In genomic region chr12:46264057-46264456, GRCh38 we compare ENCODE assay signal across 9 cellular contexts. TPM values are rescaled to one million over a fixed set of nuclear protein-coding genes. Genes with fewer than 3 reads are reported as not detected.
DNase-seq lines count a peak whose midpoint lies in the region; ATAC-seq, FAIRE-seq and TF ChIP-seq lines count a peak whose summit lies in the region.
"Had no signal": no experiment of that assay in that cellular context is flagged by ENCODE, and none has a peak within 500 bp of the region (broad histone marks: within the 10 kb centered on the region; RNA-seq: fewer than 3 reads in every experiment).

No MANE protein-coding gene starts in this region.

- CTCF ChIA-PET in H1 (lab: Charles Lee; ENCODE audit: partially characterized antibody), result interaction anchor here (1.1 to 2.1 kb wide), 3 partner anchors 8 to 18 kb away, joined by 3 to 10 read pairs (median 8); no protein-coding TSS in a partner anchor

- H3K27me3 ChIP-seq in H1 (replicated peaks in 1 of 4; ENCODE audit: control insufficient read depth in 3 of 4, extremely low read depth in 1 of 4, insufficient read depth in 3 of 4, low read length in 3 of 4), result no peaks in the 10 kb centered on the region

- no peaks in the 10 kb centered on the region; a peak in 1 of 8 replicates for H3K36me3 ChIP-seq in H1 (ENCODE audit: control insufficient read depth in 2 of 4, insufficient read depth in 4 of 4, low read length in 3 of 4)

- no peak overlapping the region for H4K91ac ChIP-seq in H1 (replicated peaks; ENCODE audit: insufficient read length, low read length)

- H3K36me3 Mint-ChIP-seq in T-helper 1 cell treated with Interleukin-12 subunit alpha and Interleukin-12 subunit beta and Interleukin-4 antibody, amounts not matched to agents 30 μg/mL and 1 μg/mL, for 36 hours (ENCODE audit: low read depth), result peaks cover 15% of the 10 kb centered on the region
- H3K36me3 Mint-ChIP-seq in progenitor cell of endocrine pancreas (ENCODE audit: insufficient read depth), result no peaks in the 10 kb centered on the region

- 81% methylated on average over 1 of the region's 1 CpG; no CpG with 5 or more reads in 1 of the 2 experiments for WGBS in H1 (ENCODE audit: extremely low coverage in 1 of 2, insufficient coverage in 1 of 2, insufficient read length in 1 of 2, insufficient replicate concordance in 2 of 2, low coverage in 1 of 2, low lambda C conversion rate in 2 of 2, missing lambda C conversion rate in 1 of 2), 2 experiments

- H2AFZ ChIP-seq in H1 (ENCODE audit: low read length), result no peak overlapping the region

- POLR2A ChIA-PET in H1 (lab: Charles Lee; ENCODE audit: partially characterized antibody), result interaction anchor here (0.6 to 11.4 kb wide), 10 partner anchors 6 to 109 kb away, joined by 3 to 198 read pairs (median 3); partner anchors contain the start of gene SLC38A1

- peak overlapping the region; percentile 22 for H3K4me3 Mint-ChIP-seq in T-helper 1 cell treated with Interleukin-12 subunit alpha and Interleukin-12 subunit beta and Interleukin-4 antibody, amounts not matched to agents 30 μg/mL and 1 μg/mL, for 36 hours
- no peak overlapping the region for H3K4me3 Mint-ChIP-seq in progenitor cell of endocrine pancreas (ENCODE audit: low read depth)

- no peak for TF ChIP-seq POLR2A in H1 (IDR thresholded peaks at IDR 0.05; ENCODE audit: control extremely low read depth in 1 of 2, low read depth in 2 of 2, low read length in 2 of 2)

- no peak overlapping the region for H3K56ac ChIP-seq in H1 (replicated peaks; ENCODE audit: insufficient read length, low read depth, low read length)

- H3K4me3 ChIP-seq in H1 (ENCODE audit: extremely low read depth in 1 of 4, insufficient read depth in 2 of 4, low read depth in 3 of 4, low read length in 4 of 4), result peak overlapping the region in 2 of 4 experiments; percentile 0 to 41; a peak in 2 of 8 replicates

- H3K23ac ChIP-seq in H1 (ENCODE audit: insufficient read length), result no peak overlapping the region

- peaks cover 30 to 40% of the 10 kb centered on the region in 2 experiments for H4K20me1 ChIP-seq in H1 (replicated peaks in 1 of 2; ENCODE audit: control insufficient read depth in 1 of 2, insufficient read depth in 2 of 2, low read length in 2 of 2)

- peaks cover 9% of the 10 kb centered on the region for H3K23me2 ChIP-seq in H1 (ENCODE audit: low read depth, low read length)

- H2BK20ac ChIP-seq in H1 (ENCODE audit: low read length), result no peak overlapping the region

- peak overlapping the region; percentile 44 to 72; a peak in 3 of 4 replicates for H3K4me2 ChIP-seq in H1 (ENCODE audit: insufficient read depth in 1 of 2, low read depth in 2 of 2, low read length in 2 of 2)

- H3K4me1 Mint-ChIP-seq in T-helper 1 cell treated with Interleukin-12 subunit alpha and Interleukin-12 subunit beta and Interleukin-4 antibody, amounts not matched to agents 30 μg/mL and 1 μg/mL, for 36 hours (ENCODE audit: low read depth), result peaks cover 19% of the 10 kb centered on the region
- H3K4me1 Mint-ChIP-seq in progenitor cell of endocrine pancreas (ENCODE audit: low read depth), result peaks cover 15% of the 10 kb centered on the region

- H4K8ac ChIP-seq in H1 (ENCODE audit: extremely low read depth, insufficient read depth, low read length), result no peak overlapping the region

- no peak overlapping the region for H2AK5ac ChIP-seq in H1 (ENCODE audit: low read depth, low read length)

- TF ChIP-seq RAD21 in H1 (IDR thresholded peaks at IDR 0.05 in 1 of 2, conservative IDR thresholded peaks at IDR 0.05 in 1 of 2; ENCODE audit: low read depth in 2 of 2, low read length in 2 of 2), result no peak

- H3K18ac ChIP-seq in H1 (ENCODE audit: extremely low read depth, low read length), result no peak overlapping the region

- H3K14ac ChIP-seq in H1 (ENCODE audit: insufficient read length), result no peak overlapping the region

- no peak for FAIRE-seq in H1 (lab: Jason Lieb, UNC)

- ATAC-seq in HG03521 (IDR thresholded peaks at IDR 0.05; ENCODE audit: unreplicated experiment), result no peak

- no peak overlapping the region for H3K4ac ChIP-seq in H1 (replicated peaks; ENCODE audit: insufficient read length, low read depth, low read length)

- no peak overlapping the region for H2BK5ac ChIP-seq in H1 (ENCODE audit: low read depth, low read length)

- TF ChIP-seq EP300 in H1 (IDR thresholded peaks at IDR 0.05; ENCODE audit: borderline replicate concordance in 1 of 2, low read depth in 2 of 2, low read length in 2 of 2), result no peak

- H3K27me3 Mint-ChIP-seq in T-helper 1 cell treated with Interleukin-12 subunit alpha and Interleukin-12 subunit beta and Interleukin-4 antibody, amounts not matched to agents 30 μg/mL and 1 μg/mL, for 36 hours (ENCODE audit: low read depth), result no peaks in the 10 kb centered on the region
- H3K27me3 Mint-ChIP-seq in progenitor cell of endocrine pancreas, result no peaks in the 10 kb centered on the region

- H3K4me1 ChIP-seq in H1 (replicated peaks in 1 of 4; ENCODE audit: control insufficient read depth in 3 of 4, insufficient read depth in 4 of 4, low read length in 3 of 4), result peaks cover 16 to 37% (median 29%) of the 10 kb centered on the region in 4 experiments

- H3K79me1 ChIP-seq in H1 (ENCODE audit: low read depth, low read length), result no peaks in the 10 kb centered on the region; the same call in 1 of the 2 replicates

- H3K9me3 ChIP-seq in H1 (ENCODE audit: insufficient read depth in 2 of 2, low read depth in 1 of 2, low read length in 1 of 2), result no peaks in the 10 kb centered on the region

- no peak overlapping the region for H3K27ac Mint-ChIP-seq in T-helper 1 cell treated with Interleukin-12 subunit alpha and Interleukin-12 subunit beta and Interleukin-4 antibody, amounts not matched to agents 30 μg/mL and 1 μg/mL, for 36 hours
- peak overlapping the region; percentile 66 for H3K27ac Mint-ChIP-seq in progenitor cell of endocrine pancreas

- no peak overlapping the region for H2BK12ac ChIP-seq in H1 (ENCODE audit: low read depth, low read length)

- H3K27ac ChIP-seq in H1 (ENCODE audit: low read depth, low read length), result no peak overlapping the region

- no peaks in the 10 kb centered on the region for H3K9me3 Mint-ChIP-seq in T-helper 1 cell treated with Interleukin-12 subunit alpha and Interleukin-12 subunit beta and Interleukin-4 antibody, amounts not matched to agents 30 μg/mL and 1 μg/mL, for 36 hours
- no peaks in the 10 kb centered on the region for H3K9me3 Mint-ChIP-seq in progenitor cell of endocrine pancreas (ENCODE audit: low read depth)
- H3K9me3 Mint-ChIP-seq: nephron had no signal

- DNase-seq in T-helper 1 cell (no peak), NCI-H82 (lab: John Stamatoyannopoulos, UW) (peak; percentile 81), H1 (ENCODE audit: low read depth in 1 of 2, low spot score in 2 of 2) (no peak), progenitor cell of endocrine pancreas (ENCODE audit: low spot score, unreplicated experiment) (no peak), DMS153 (lab: John Stamatoyannopoulos, UW) (no peak)
- no peak for DNase-seq in central memory CD4-positive, alpha-beta T cell

- H2BK15ac ChIP-seq in H1 (ENCODE audit: low read length), result no peak overlapping the region

- H3K9ac ChIP-seq in H1 (replicated peaks in 1 of 4; ENCODE audit: extremely low read depth in 1 of 4, low read depth in 3 of 4, low read length in 3 of 4), result no peak overlapping the region

- H3K79me2 ChIP-seq in H1 (ENCODE audit: control insufficient read depth in 1 of 2, insufficient read depth in 2 of 2, low read length in 2 of 2), result peaks cover 84 to 100% of the 10 kb centered on the region in 2 experiments

- TF ChIP-seq CTCF in H1 (IDR thresholded peaks at IDR 0.05; ENCODE audit: control extremely low read depth in 1 of 3, insufficient read depth in 1 of 3, low read depth in 1 of 3, low read length in 3 of 3) (no peak), progenitor cell of endocrine pancreas (IDR thresholded peaks at IDR 0.05; ENCODE audit: unreplicated experiment) (no peak)

- H4K5ac ChIP-seq in H1 (ENCODE audit: insufficient read length, low read depth, low read length), result no peak overlapping the region

- no peak overlapping the region for H2BK120ac ChIP-seq in H1 (replicated peaks; ENCODE audit: low read depth, low read length)

TF ChIP-seq in H1, 55 proteins besides CTCF, POLR2A, EP300 and RAD21 (continues in another document):
- TF ChIP-seq ASH2L (IDR thresholded peaks at IDR 0.05; ENCODE audit: low read length) (no peak), ATF3 (IDR thresholded peaks at IDR 0.05; ENCODE audit: insufficient read depth, low read depth, low read length) (no peak), GABPA (IDR thresholded peaks at IDR 0.05; ENCODE audit: borderline replicate concordance, insufficient read depth, low read length) (no peak), POLR2AphosphoS5 (IDR thresholded peaks at IDR 0.05; ENCODE audit: low read depth, low read length) (no peak), KDM1A (IDR thresholded peaks at IDR 0.05; ENCODE audit: borderline replicate concordance, low read length) (no peak), RXRA (IDR thresholded peaks at IDR 0.05; ENCODE audit: insufficient read depth, low read depth, low read length) (no peak), PHF8 (conservative IDR thresholded peaks at IDR 0.05; ENCODE audit: low read depth, low read length) (no peak), TAF1 (IDR thresholded peaks at IDR 0.05; ENCODE audit: low read depth, low read length) (no peak), SIRT6 (IDR thresholded peaks at IDR 0.05; ENCODE audit: low read length) (no peak), NANOG (IDR thresholded peaks at IDR 0.05; ENCODE audit: insufficient read depth, low read depth, low read length, poor library complexity, severe bottlenecking) (no peak), TEAD4 (IDR thresholded peaks at IDR 0.05; ENCODE audit: low read depth, low read length) (no peak), RFX5 (IDR thresholded peaks at IDR 0.05; ENCODE audit: borderline replicate concordance, low read depth, low read length) (no peak)

RNA-seq across cellular contexts. Expression of gene SLC38A1, which starts 4.8 kb away (rescaled TPM):
- total RNA-seq in H1 (2021; fragmentation: NEBNext Ultra II Directional; extraction: Animal tissue kit (Norgen Biotek cat#: 25700)), result 242 and 253 TPM in 2 replicates
- polyA plus RNA-seq in H1 (2011; rRNA removed), result 65.6 and 83.4 TPM in 2 replicates
- polyA plus RNA-seq in H1 (2011; cell fraction: cytosol; rRNA removed), result 78.0 TPM
- polyA plus RNA-seq in H1 (2011; cell fraction: nucleus; rRNA removed), result 109 TPM
- polyA plus RNA-seq in H1 (2012, experiment 1 of 2), result 72.0 to 136 TPM (median 103 TPM) in 4 replicates
- polyA plus RNA-seq in H1 (2012, experiment 2 of 2), result 7.5 TPM
- 195 TPM for polyA plus RNA-seq in H1 (2013, experiment 1 of 2)
- polyA plus RNA-seq in H1 (2013, experiment 2 of 2), result 193 TPM
- 311 and 415 TPM in 2 replicates for polyA minus RNA-seq in H1 (2011; rRNA and poly(A)+ RNA removed)
- 153 TPM for polyA minus RNA-seq in H1 (2011; cell fraction: cytosol; rRNA and poly(A)+ RNA removed)
- 416 TPM for polyA minus RNA-seq in H1 (2011; cell fraction: nucleus; rRNA and poly(A)+ RNA removed)
- total RNA-seq in progenitor cell of endocrine pancreas, result 144 and 146 TPM in 2 replicates
